24 cellular contexts compared by ENCODE assay signal in the genomic region with DNA sequence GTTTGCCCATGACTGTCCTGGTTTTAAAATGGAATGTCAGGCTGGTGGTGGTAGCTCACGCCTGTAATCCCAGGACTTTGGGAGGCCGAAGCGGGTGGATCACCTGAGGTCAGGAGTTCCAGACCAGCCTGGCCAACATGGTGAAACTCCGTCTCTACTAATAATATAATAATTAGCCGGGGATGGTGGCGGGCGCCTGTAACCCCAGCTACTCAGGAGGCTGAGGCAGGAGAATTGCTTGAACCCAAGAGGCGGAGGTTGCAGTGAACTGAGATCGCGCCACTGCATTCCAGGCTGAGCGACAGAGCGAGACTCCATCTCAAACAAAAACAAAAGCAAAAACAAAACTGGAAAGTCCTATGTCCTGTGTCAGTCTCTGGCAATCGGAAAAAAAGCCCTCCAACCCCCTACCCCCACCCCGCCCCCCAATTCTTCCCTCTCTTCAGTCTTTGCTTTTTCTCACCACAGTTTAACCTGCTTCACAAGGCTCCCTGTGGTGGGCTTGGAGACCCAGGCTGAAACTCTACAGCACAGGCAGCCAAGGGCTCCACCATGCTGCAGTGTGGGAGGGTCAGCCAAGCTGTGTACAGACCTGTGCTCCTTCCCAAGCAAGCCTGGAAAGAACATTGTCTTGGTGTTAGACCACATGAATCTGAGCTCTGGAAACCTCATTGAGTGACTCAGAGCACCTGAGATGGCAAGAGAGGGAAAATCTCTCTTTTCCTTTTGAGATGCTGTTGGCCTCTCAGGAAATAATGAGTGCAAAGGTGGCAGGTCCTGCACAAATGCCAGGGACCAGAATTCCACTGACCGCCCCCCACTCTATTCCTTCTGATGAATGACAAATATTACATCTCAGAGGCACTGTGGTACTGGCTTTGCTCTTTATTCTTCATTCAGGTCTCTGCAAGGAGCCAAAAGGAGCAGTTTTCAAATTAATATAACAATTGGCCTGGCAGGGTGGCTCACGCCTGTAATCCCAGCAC. TPM values are rescaled to one million over a fixed set of nuclear protein-coding genes. Genes with fewer than 3 reads are reported as not detected.
"Had no signal": no experiment of that assay in that cellular context is flagged by ENCODE, and none has a peak within 500 bp of the region (broad histone marks: within the 10 kb centered on the region; RNA-seq: fewer than 3 reads in every experiment).

No MANE protein-coding gene starts in this region.

- H2AFZ ChIP-seq: neural progenitor cell, parathyroid adenoma had no signal

- H3K27me3 ChIP-seq: neural progenitor cell, right atrium auricular region, tibial nerve had no signal

- H3K4me3 Mint-ChIP-seq: activated CD4-positive, alpha-beta memory T cell treated with anti-CD3 and anti-CD28 coated beads for 36 hours; activated CD4-positive, alpha-beta T cell treated with anti-CD3 and anti-CD28 coated beads, Interleukin-2, amount 10 ng/mL, durations not matched to agents 24 days and 14 days; activated naive CD4-positive, alpha-beta T cell treated with anti-CD3 and anti-CD28 coated beads, Interleukin-2, amount 10 ng/mL, durations not matched to agents 7 days and 5 days; activated naive CD8-positive, alpha-beta T cell treated with anti-CD3 and anti-CD28 coated beads, Interleukin-2, amount 10 ng/mL, durations not matched to agents 7 days and 5 days; activated T-cell treated with anti-CD3 and anti-CD28 coated beads, Interleukin-2, amount 50 U/mL, for 24 hours; natural killer cell; neural progenitor cell; stimulated activated naive B cell treated with anti-CD40 and anti-IgM and Interleukin-4, amounts not matched to agents 10 μg/mL and 1 μg/mL and 100 μg/mL, for 72 hours had no signal

- H3K27ac ChIP-seq: esophagus muscularis mucosa, heart right ventricle, neural progenitor cell, parathyroid adenoma, right atrium auricular region, tibial nerve had no signal

- H3K4me1 ChIP-seq: esophagus muscularis mucosa, heart right ventricle, parathyroid adenoma, right atrium auricular region, tibial nerve had no signal

- H3K9me3 Mint-ChIP-seq: activated CD4-positive, alpha-beta T cell treated with anti-CD3 and anti-CD28 coated beads, Interleukin-2, amount 10 ng/mL, durations not matched to agents 24 days and 14 days; activated naive CD4-positive, alpha-beta T cell treated with anti-CD3 and anti-CD28 coated beads, Interleukin-2, amount 10 ng/mL, durations not matched to agents 7 days and 5 days; activated T-cell treated with anti-CD3 and anti-CD28 coated beads, Interleukin-2, amount 50 U/mL, for 24 hours; natural killer cell had no signal

- H3K36me3 ChIP-seq: esophagus muscularis mucosa, heart right ventricle, neural progenitor cell, right atrium auricular region, tibial nerve had no signal

- H3K4me2 ChIP-seq: neural progenitor cell had no signal

- FAIRE-seq: astrocyte, islet of Langerhans had no signal

- H3K36me3 Mint-ChIP-seq: activated CD4-positive, alpha-beta memory T cell treated with anti-CD3 and anti-CD28 coated beads for 36 hours; activated naive CD4-positive, alpha-beta T cell treated with anti-CD3 and anti-CD28 coated beads, Interleukin-2, amount 10 ng/mL, durations not matched to agents 7 days and 5 days; activated naive CD8-positive, alpha-beta T cell treated with anti-CD3 and anti-CD28 coated beads, Interleukin-2, amount 10 ng/mL, durations not matched to agents 7 days and 5 days; natural killer cell; stimulated activated naive B cell treated with anti-CD40 and anti-IgM and Interleukin-4, amounts not matched to agents 10 μg/mL and 1 μg/mL and 100 μg/mL, for 72 hours had no signal

- H3K27me3 Mint-ChIP-seq: activated naive CD8-positive, alpha-beta T cell treated with anti-CD3 and anti-CD28 coated beads, Interleukin-2, amount 10 ng/mL, durations not matched to agents 7 days and 5 days; activated T-cell treated with anti-CD3 and anti-CD28 coated beads, Interleukin-2, amount 50 U/mL, for 24 hours had no signal

- H3K27ac Mint-ChIP-seq: activated CD4-positive, alpha-beta memory T cell treated with anti-CD3 and anti-CD28 coated beads for 36 hours; activated CD4-positive, alpha-beta T cell treated with anti-CD3 and anti-CD28 coated beads, Interleukin-2, amount 10 ng/mL, durations not matched to agents 24 days and 14 days; activated naive CD4-positive, alpha-beta T cell treated with anti-CD3 and anti-CD28 coated beads, Interleukin-2, amount 10 ng/mL, durations not matched to agents 7 days and 5 days; activated naive CD8-positive, alpha-beta T cell treated with anti-CD3 and anti-CD28 coated beads, Interleukin-2, amount 10 ng/mL, durations not matched to agents 7 days and 5 days; activated T-cell treated with anti-CD3 and anti-CD28 coated beads, Interleukin-2, amount 50 U/mL, for 24 hours; natural killer cell; neural progenitor cell; stimulated activated naive B cell treated with anti-CD40 and anti-IgM and Interleukin-4, amounts not matched to agents 10 μg/mL and 1 μg/mL and 100 μg/mL, for 72 hours had no signal

- H3K9me3 ChIP-seq: esophagus muscularis mucosa, right atrium auricular region had no signal

- H3K4me1 Mint-ChIP-seq: activated CD4-positive, alpha-beta T cell treated with anti-CD3 and anti-CD28 coated beads, Interleukin-2, amount 10 ng/mL, durations not matched to agents 24 days and 14 days; activated naive CD4-positive, alpha-beta T cell treated with anti-CD3 and anti-CD28 coated beads, Interleukin-2, amount 10 ng/mL, durations not matched to agents 7 days and 5 days; activated naive CD8-positive, alpha-beta T cell treated with anti-CD3 and anti-CD28 coated beads, Interleukin-2, amount 10 ng/mL, durations not matched to agents 7 days and 5 days; natural killer cell; stimulated activated naive B cell treated with anti-CD40 and anti-IgM and Interleukin-4, amounts not matched to agents 10 μg/mL and 1 μg/mL and 100 μg/mL, for 72 hours had no signal

- H3K79me2 ChIP-seq: parathyroid adenoma had no signal

- DNase-seq: activated CD4-positive, alpha-beta memory T cell treated with anti-CD3 and anti-CD28 coated beads for 36 hours; activated CD4-positive, alpha-beta T cell treated with anti-CD3 and anti-CD28 coated beads, Interleukin-2, amount 10 ng/mL, durations not matched to agents 24 days and 14 days; activated CD8-positive, alpha-beta memory T cell treated with anti-CD3 and anti-CD28 coated beads, Interleukin-2, amount 50 U/mL, for 48 hours; activated gamma-delta T cell; activated naive CD4-positive, alpha-beta T cell treated with anti-CD3 and anti-CD28 coated beads, Interleukin-2, amount 10 ng/mL, durations not matched to agents 7 days and 5 days; activated naive CD8-positive, alpha-beta T cell treated with anti-CD3 and anti-CD28 coated beads, Interleukin-2, amount 10 ng/mL, durations not matched to agents 7 days and 5 days; activated T-cell treated with anti-CD3 and anti-CD28 coated beads, Interleukin-2, amount 50 U/mL, for 24 hours; amniotic stem cell; central memory CD4-positive, alpha-beta T cell; foreskin melanocyte; heart right ventricle; natural killer cell; occipital lobe; stimulated activated CD4-positive, alpha-beta T cell treated with anti-CD3 and anti-CD28 coated beads, Interleukin-15, amount 100 ng/mL, for 24 hours; stimulated activated CD4-positive, alpha-beta T cell treated with anti-CD3 and anti-CD28 coated beads, Interleukin-2, amount 100 ng/mL, for 24 hours; stimulated activated naive B cell treated with anti-CD40 and anti-IgM and Interleukin-4, amounts not matched to agents 10 μg/mL and 1 μg/mL and 100 μg/mL, for 72 hours had no signal

- H3K4me3 ChIP-seq: esophagus muscularis mucosa, heart right ventricle, neural progenitor cell, right atrium auricular region, tibial nerve had no signal

- H3K9ac ChIP-seq: neural progenitor cell, parathyroid adenoma had no signal

RNA-seq across cellular contexts. Expression of gene MYCN, which starts 16.7 kb away (rescaled TPM):
- total RNA-seq: activated CD4-positive, alpha-beta T cell treated with anti-CD3 and anti-CD28 coated beads, Interleukin-2, amount 10 ng/mL, durations not matched to agents 24 days and 14 days; activated naive CD8-positive, alpha-beta T cell treated with anti-CD3 and anti-CD28 coated beads, Interleukin-2, amount 10 ng/mL, durations not matched to agents 7 days and 5 days; T-helper 1 cell treated with Interleukin-12 subunit alpha and Interleukin-12 subunit beta and Interleukin-4 antibody, amounts not matched to agents 30 ng/mL and 1 ng/mL, for 36 hours had no signal
